ENCODE assay signal across 13 cellular contexts in genomic region chr4:8205749-8206611, GRCh38. TPM values are rescaled to one million over a fixed set of nuclear protein-coding genes. Genes with fewer than 3 reads are reported as not detected.
DNase-seq lines count a peak whose midpoint lies in the region; ATAC-seq, FAIRE-seq and TF ChIP-seq lines count a peak whose summit lies in the region.
"Had no signal": no experiment of that assay in that cellular context is flagged by ENCODE, and none has a peak within 500 bp of the region (broad histone marks: within the 10 kb centered on the region; RNA-seq: fewer than 3 reads in every experiment).

No MANE protein-coding gene starts in this region.

- H3K9me3 Mint-ChIP-seq in neural crest cell, result no peaks in the 10 kb centered on the region

- H3K27ac Mint-ChIP-seq in neural crest cell (ENCODE audit: unreplicated experiment), result peak overlapping the region; percentile 6

- H3K27me3 Mint-ChIP-seq in neural crest cell (ENCODE audit: low read depth), result no peaks in the 10 kb centered on the region

- FAIRE-seq in GM18507 (lab: Jason Lieb, UNC) (peak; percentile 12), D721Med (lab: Jason Lieb, UNC) (no peak)
- FAIRE-seq: endometrium had no signal

- H3K4me1 Mint-ChIP-seq in neural crest cell, result no peaks in the 10 kb centered on the region

- H3K36me3 Mint-ChIP-seq in neural crest cell (ENCODE audit: low read depth), result no peaks in the 10 kb centered on the region

- no peak for DNase-seq in GM18507 (ENCODE audit: extremely low spot score, insufficient read length, low read depth)
- peak; percentile 44 to 57 for DNase-seq in NCI-H187 (lab: John Stamatoyannopoulos, UW)
- peak; percentile 71 for DNase-seq in UCSD-AML1 (lab: John Stamatoyannopoulos, UW; ENCODE audit: unreplicated experiment)
- DNase-seq in neural crest cell (ENCODE audit: low read depth, low spot score), result no peak
- DNase-seq in hippocampal formation (lab: John Stamatoyannopoulos, UW), result no peak
- DNase-seq in D721Med (ENCODE audit: insufficient read length, low spot score), result no peak
- DNase-seq: activated naive CD4-positive, alpha-beta T cell; NCI-H1092; sigmoid colon; T-helper 2 cell had no signal

- TF ChIP-seq CTCF in neural crest cell (conservative IDR thresholded peaks at IDR 0.05), result no peak
- no peak for TF ChIP-seq CTCF in D721Med (IDR thresholded peaks at IDR 0.05; ENCODE audit: insufficient read depth, missing control alignments)

- no peak overlapping the region for H3K4me3 Mint-ChIP-seq in neural crest cell

- ATAC-seq in HG03196 (IDR thresholded peaks at IDR 0.05; ENCODE audit: unreplicated experiment) (no peak), GM18502 (IDR thresholded peaks at IDR 0.05; ENCODE audit: poor library complexity, unreplicated experiment) (no peak)

RNA-seq across cellular contexts. Expression of gene SH3TC1, which starts 6.9 kb away (rescaled TPM):
- total RNA-seq in neural crest cell, result 2.5 and 2.7 TPM in 2 replicates

RNA-seq across cellular contexts. Expression of gene ABLIM2, which starts 47.4 kb away (rescaled TPM):
- total RNA-seq in neural crest cell, result 3.8 and 6.8 TPM in 2 replicates

Comparison
In these comparisons a context has a peak if more than half of its experiments do, and no peak if none do; other contexts are left out.
1. DNase-seq: peak in NCI-H187 (2 of 2) and UCSD-AML1 (single experiment); none in GM18507 (single experiment), neural crest cell (single experiment), hippocampal formation (0 of 2) and D721Med (single experiment).